Comparison of ENCODE assay signal across 8 cellular contexts in genomic region chr17:35374766-35375344, GRCh38. TPM values are rescaled to one million over a fixed set of nuclear protein-coding genes. Genes with fewer than 3 reads are reported as not detected.
DNase-seq lines count a peak whose midpoint lies in the region; ATAC-seq and TF ChIP-seq lines count a peak whose summit lies in the region.

No MANE protein-coding gene starts in this region.

- no peaks in the 10 kb centered on the region for H3K27me3 Mint-ChIP-seq in activated naive CD4-positive, alpha-beta T cell treated with anti-CD3 and anti-CD28 coated beads, Interleukin-2, amount 10 ng/mL, durations not matched to agents 7 days and 5 days
- H3K27me3 Mint-ChIP-seq in activated naive CD8-positive, alpha-beta T cell treated with anti-CD3 and anti-CD28 coated beads, Interleukin-2, amount 10 ng/mL, durations not matched to agents 7 days and 5 days: peaks cover 16% of the 10 kb centered on the region

- 42% methylated on average over 3 of the region's 3 CpGs for WGBS in liver
- WGBS in transverse colon (ENCODE audit: low coverage in 1 of 2), 2 donors: 16 to 30% methylated on average over 3 of the region's 3 CpGs

- H3K36me3 ChIP-seq in liver (ENCODE audit: control insufficient read depth in 4 of 4, insufficient read depth in 3 of 4, low read depth in 1 of 4, low read length in 3 of 4) (peaks cover 0 to 3% (median 0%) of the 10 kb centered on the region in 4 donors), transverse colon (no peaks in the 10 kb centered on the region)

- peaks cover 1 to 13% (median 8%) of the 10 kb centered on the region in 4 donors for H3K4me1 ChIP-seq in liver (ENCODE audit: control insufficient read depth in 4 of 4, insufficient read depth in 4 of 4, low read length in 3 of 4)
- H3K4me1 ChIP-seq in transverse colon: peaks cover 0 to 5% (median 0%) of the 10 kb centered on the region in 4 donors

- H3K27me3 ChIP-seq in liver (ENCODE audit: control insufficient read depth in 4 of 4, insufficient read depth in 4 of 4, low read length in 3 of 4): peaks cover 0 to 10% (median under 1%) of the 10 kb centered on the region in 4 donors
- peaks cover 46% of the 10 kb centered on the region for H3K27me3 ChIP-seq in transverse colon

- peak overlapping the region; percentile 95 for H3K4me3 Mint-ChIP-seq in activated naive CD4-positive, alpha-beta T cell treated with anti-CD3 and anti-CD28 coated beads, Interleukin-2, amount 10 ng/mL, durations not matched to agents 7 days and 5 days
- H3K4me3 Mint-ChIP-seq in activated naive CD8-positive, alpha-beta T cell treated with anti-CD3 and anti-CD28 coated beads, Interleukin-2, amount 10 ng/mL, durations not matched to agents 7 days and 5 days: peak overlapping the region; percentile 94

- peaks cover 45% of the 10 kb centered on the region for H3K4me1 Mint-ChIP-seq in activated naive CD4-positive, alpha-beta T cell treated with anti-CD3 and anti-CD28 coated beads, Interleukin-2, amount 10 ng/mL, durations not matched to agents 7 days and 5 days
- H3K4me1 Mint-ChIP-seq in activated naive CD8-positive, alpha-beta T cell treated with anti-CD3 and anti-CD28 coated beads, Interleukin-2, amount 10 ng/mL, durations not matched to agents 7 days and 5 days: peaks cover 30% of the 10 kb centered on the region

- no peak for TF ChIP-seq RAD21 in liver (IDR thresholded peaks at IDR 0.05)

- POLR2A ChIA-PET in activated naive CD8-positive, alpha-beta T cell treated with anti-CD3 and anti-CD28 coated beads, Interleukin-2, amount 10 ng/mL, durations not matched to agents 7 days and 5 days (lab: Charles Lee): interaction anchor here (0.7 kb wide), 1 partner anchor 163 kb away, joined by 5 read pairs; the partner anchor contains the start of gene SLFN12L

- peak overlapping the region; percentile 96 for H3K27ac Mint-ChIP-seq in activated naive CD4-positive, alpha-beta T cell treated with anti-CD3 and anti-CD28 coated beads, Interleukin-2, amount 10 ng/mL, durations not matched to agents 7 days and 5 days
- H3K27ac Mint-ChIP-seq in activated naive CD8-positive, alpha-beta T cell treated with anti-CD3 and anti-CD28 coated beads, Interleukin-2, amount 10 ng/mL, durations not matched to agents 7 days and 5 days: peak overlapping the region; percentile 95

- no peak for TF ChIP-seq POLR2A in transverse colon (IDR thresholded peaks at IDR 0.05)

- intact Hi-C loops in transverse colon (cut with DNase I; ENCODE audit: low total_unique reads): no loop called here

- CTCF ChIA-PET in activated naive CD4-positive, alpha-beta T cell treated with anti-CD3 and anti-CD28 coated beads, Interleukin-2, amount 10 ng/mL, durations not matched to agents 7 days and 5 days (lab: Charles Lee): interaction anchor here (0.6 to 0.7 kb wide), 2 partner anchors 120 to 372 kb away, joined by 4 read pairs; no protein-coding TSS in a partner anchor

- H3K9ac ChIP-seq in liver (ENCODE audit: low read depth in 1 of 2, low read length in 2 of 2): peak overlapping the region in 1 of 2 donors; percentile 74

- peaks cover 0 to 6% (median 2%) of the 10 kb centered on the region in 4 donors for H3K9me3 ChIP-seq in liver (ENCODE audit: control insufficient read depth in 4 of 4, low read length in 3 of 4)
- no peaks in the 10 kb centered on the region for H3K9me3 ChIP-seq in transverse colon

- TF ChIP-seq EP300 in transverse colon (IDR thresholded peaks at IDR 0.05; ENCODE audit: low read depth): no peak

- peaks cover 22% of the 10 kb centered on the region for H3K36me3 Mint-ChIP-seq in activated naive CD4-positive, alpha-beta T cell treated with anti-CD3 and anti-CD28 coated beads, Interleukin-2, amount 10 ng/mL, durations not matched to agents 7 days and 5 days
- peaks cover 21% of the 10 kb centered on the region for H3K36me3 Mint-ChIP-seq in activated naive CD8-positive, alpha-beta T cell treated with anti-CD3 and anti-CD28 coated beads, Interleukin-2, amount 10 ng/mL, durations not matched to agents 7 days and 5 days

- in situ Hi-C loops in transverse colon (cut with MboI; ENCODE audit: low pct_ligation_motif_present in 1 of 4, low pct_unique_long_range_greater_than_20kb in 1 of 4, low sequenced_read_pairs in 3 of 4): no loop called here

- H3K27ac ChIP-seq in liver (ENCODE audit: low read depth in 1 of 2, low read length in 2 of 2) (peak overlapping the region; percentile 83 to 88), transverse colon (peak overlapping the region; percentile 89 to 92 (median 90))

- TF ChIP-seq CTCF in liver (IDR thresholded peaks at IDR 0.05; ENCODE audit: low read depth, low read length, missing input control) (no peak), transverse colon (IDR thresholded peaks at IDR 0.05) (no peak)

- H3K9me3 Mint-ChIP-seq in activated naive CD4-positive, alpha-beta T cell treated with anti-CD3 and anti-CD28 coated beads, Interleukin-2, amount 10 ng/mL, durations not matched to agents 7 days and 5 days: peaks cover 19% of the 10 kb centered on the region
- H3K9me3 Mint-ChIP-seq in activated naive CD8-positive, alpha-beta T cell treated with anti-CD3 and anti-CD28 coated beads, Interleukin-2, amount 10 ng/mL, durations not matched to agents 7 days and 5 days: peaks cover 19% of the 10 kb centered on the region

- ATAC-seq in activated naive CD8-positive, alpha-beta T cell treated with anti-CD3 and anti-CD28 coated beads, Interleukin-2, amount 10 ng/mL, durations not matched to agents 7 days and 5 days (ENCODE audit: low read depth): no peak
- no peak for ATAC-seq in HG03432 (IDR thresholded peaks at IDR 0.05; ENCODE audit: unreplicated experiment)

- H3K4me3 ChIP-seq in liver (ENCODE audit: low read depth in 1 of 3, low read length in 3 of 3) (peak overlapping the region; percentile 34 to 61 (median 59)), transverse colon (peak overlapping the region in 3 of 4 donors; percentile 53 to 68 (median 56))

- DNase-seq in activated naive CD4-positive, alpha-beta T cell treated with anti-CD3 and anti-CD28 coated beads, Interleukin-2, amount 10 ng/mL, durations not matched to agents 7 days and 5 days: no peak
- DNase-seq in activated naive CD4-positive, alpha-beta T cell (lab: John Stamatoyannopoulos, UW): no peak
- DNase-seq in activated naive CD8-positive, alpha-beta T cell treated with anti-CD3 and anti-CD28 coated beads, Interleukin-2, amount 10 ng/mL, durations not matched to agents 7 days and 5 days: no peak
- DNase-seq in transverse colon: no peak
- no peak for DNase-seq in SHP77 (lab: John Stamatoyannopoulos, UW)
- no peak for DNase-seq in activated CD4-positive, CD25-positive, alpha-beta regulatory T cell treated with anti-CD3 and anti-CD28 coated beads, Interleukin-2, amount 50 U/mL, for 72 hours

TF ChIP-seq in liver, 16 proteins besides CTCF, POLR2A, EP300 and RAD21 (continues in another document):
- TF ChIP-seq NR2F2 (IDR thresholded peaks at IDR 0.05) (no peak), GABPA (IDR thresholded peaks at IDR 0.05 in 1 of 2, conservative IDR thresholded peaks at IDR 0.05 in 1 of 2) (no peak), EGR1 (IDR thresholded peaks at IDR 0.05; ENCODE audit: low read depth in 2 of 2) (no peak), MAX (IDR thresholded peaks at IDR 0.05) (no peak), HNF4A (conservative IDR thresholded peaks at IDR 0.05) (no peak), TAF1 (conservative IDR thresholded peaks at IDR 0.05) (no peak), SP1 (IDR thresholded peaks at IDR 0.05) (no peak), REST (IDR thresholded peaks at IDR 0.05) (no peak), FOXA2 (IDR thresholded peaks at IDR 0.05) (no peak), JUND (IDR thresholded peaks at IDR 0.05) (no peak)

RNA-seq across cellular contexts. Expression of gene SLFN11, which starts 1.4 kb away (rescaled TPM):
- 10 to 100 TPM; 44.1 to 47.5 TPM for total RNA-seq in activated naive CD8-positive, alpha-beta T cell treated with anti-CD3 and anti-CD28 coated beads, Interleukin-2, amount 10 ng/mL, durations not matched to agents 7 days and 5 days
- total RNA-seq in liver (10 to 100 TPM; 10.1 to 18.7 TPM), transverse colon (10 to 100 TPM in 1 of 4 donors, 1 to 10 TPM in 3; 3.0 to 18.6 (median 6.0) TPM)
- polyA plus RNA-seq in liver: 1 to 10 TPM; 1.6 to 2.3 TPM

RNA-seq across cellular contexts. Expression of gene SLFN12, which starts 57.4 kb away (rescaled TPM):
- total RNA-seq in activated naive CD8-positive, alpha-beta T cell treated with anti-CD3 and anti-CD28 coated beads, Interleukin-2, amount 10 ng/mL, durations not matched to agents 7 days and 5 days: 10 to 100 TPM; 19.8 to 21.9 TPM
- total RNA-seq in liver: 1 to 10 TPM; 3.5 to 5.0 TPM
- polyA plus RNA-seq in liver: under 1 TPM; 0.91 to 0.93 TPM
- total RNA-seq in transverse colon: 10 to 100 TPM in 1 of 4 donors, 1 to 10 TPM in 2, not detected in 1; 1.6 to 34.8 (median 3.5) TPM
